In the genomic region with DNA sequence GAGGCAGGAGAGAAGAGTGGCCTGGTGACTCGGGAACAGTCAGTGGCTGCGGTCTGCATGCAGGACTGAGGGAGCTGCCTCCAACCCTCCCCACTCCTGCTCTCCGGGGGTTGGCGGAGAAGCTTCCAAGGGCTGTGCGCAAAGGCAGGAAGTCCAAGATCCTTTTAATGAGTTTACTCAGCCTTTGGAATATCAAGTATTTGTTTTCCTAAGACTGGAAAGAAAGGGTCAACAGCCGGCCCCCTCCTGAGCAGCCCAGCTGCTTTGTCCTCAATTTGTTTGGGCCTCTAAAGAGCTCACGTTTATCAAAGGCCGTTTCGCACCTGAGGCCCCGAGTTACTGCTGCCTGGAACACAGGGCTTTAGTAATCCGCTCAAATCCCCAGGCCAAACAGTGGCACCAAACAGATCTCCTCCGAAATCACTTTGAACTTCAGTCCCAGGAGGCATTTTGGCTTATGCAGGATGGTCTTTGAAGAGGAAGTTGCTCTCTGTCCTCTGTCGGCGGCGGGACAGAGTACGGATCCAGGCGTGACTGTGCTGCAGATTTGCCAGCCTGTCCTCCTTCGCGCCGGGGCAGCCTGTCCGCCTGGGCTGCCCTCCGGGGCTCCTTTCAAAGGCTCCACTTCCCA, we compare ENCODE assay signal across 1 cellular context.
A peak's percentile ranks its signal among the peaks of the same experiment; 100 is the strongest.
TF ChIP-seq lines count a peak whose summit lies in the region.

No MANE protein-coding gene starts in this region.

TF ChIP-seq in HepG2, 621 proteins besides CTCF, POLR2A, EP300 and RAD21 (continued from another document and continues in another):
- TF ChIP-seq, protein P1, sequence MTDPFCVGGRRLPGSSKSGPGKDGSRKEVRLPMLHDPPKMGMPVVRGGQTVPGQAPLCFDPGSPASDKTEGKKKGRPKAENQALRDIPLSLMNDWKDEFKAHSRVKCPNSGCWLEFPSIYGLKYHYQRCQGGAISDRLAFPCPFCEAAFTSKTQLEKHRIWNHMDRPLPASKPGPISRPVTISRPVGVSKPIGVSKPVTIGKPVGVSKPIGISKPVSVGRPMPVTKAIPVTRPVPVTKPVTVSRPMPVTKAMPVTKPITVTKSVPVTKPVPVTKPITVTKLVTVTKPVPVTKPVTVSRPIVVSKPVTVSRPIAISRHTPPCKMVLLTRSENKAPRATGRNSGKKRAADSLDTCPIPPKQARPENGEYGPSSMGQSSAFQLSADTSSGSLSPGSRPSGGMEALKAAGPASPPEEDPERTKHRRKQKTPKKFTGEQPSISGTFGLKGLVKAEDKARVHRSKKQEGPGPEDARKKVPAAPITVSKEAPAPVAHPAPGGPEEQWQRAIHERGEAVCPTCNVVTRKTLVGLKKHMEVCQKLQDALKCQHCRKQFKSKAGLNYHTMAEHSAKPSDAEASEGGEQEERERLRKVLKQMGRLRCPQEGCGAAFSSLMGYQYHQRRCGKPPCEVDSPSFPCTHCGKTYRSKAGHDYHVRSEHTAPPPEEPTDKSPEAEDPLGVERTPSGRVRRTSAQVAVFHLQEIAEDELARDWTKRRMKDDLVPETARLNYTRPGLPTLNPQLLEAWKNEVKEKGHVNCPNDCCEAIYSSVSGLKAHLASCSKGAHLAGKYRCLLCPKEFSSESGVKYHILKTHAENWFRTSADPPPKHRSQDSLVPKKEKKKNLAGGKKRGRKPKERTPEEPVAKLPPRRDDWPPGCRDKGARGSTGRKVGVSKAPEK (CRISPR knock-in tag; IDR thresholded peaks at IDR 0.05; ENCODE audit: borderline replicate concordance), result no peak
- no peak for TF ChIP-seq ZNF431 (CRISPR knock-in tag; IDR thresholded peaks at IDR 0.05; ENCODE audit: borderline replicate concordance, low read depth)
- TF ChIP-seq, protein P2, sequence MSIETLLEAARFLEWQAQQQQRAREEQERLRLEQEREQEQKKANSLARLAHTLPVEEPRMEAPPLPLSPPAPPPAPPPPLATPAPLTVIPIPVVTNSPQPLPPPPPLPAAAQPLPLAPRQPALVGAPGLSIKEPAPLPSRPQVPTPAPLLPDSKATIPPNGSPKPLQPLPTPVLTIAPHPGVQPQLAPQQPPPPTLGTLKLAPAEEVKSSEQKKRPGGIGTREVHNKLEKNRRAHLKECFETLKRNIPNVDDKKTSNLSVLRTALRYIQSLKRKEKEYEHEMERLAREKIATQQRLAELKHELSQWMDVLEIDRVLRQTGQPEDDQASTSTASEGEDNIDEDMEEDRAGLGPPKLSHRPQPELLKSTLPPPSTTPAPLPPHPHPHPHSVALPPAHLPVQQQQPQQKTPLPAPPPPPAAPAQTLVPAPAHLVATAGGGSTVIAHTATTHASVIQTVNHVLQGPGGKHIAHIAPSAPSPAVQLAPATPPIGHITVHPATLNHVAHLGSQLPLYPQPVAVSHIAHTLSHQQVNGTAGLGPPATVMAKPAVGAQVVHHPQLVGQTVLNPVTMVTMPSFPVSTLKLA (IDR thresholded peaks at IDR 0.05), result no peak
- TF ChIP-seq, protein P3, sequence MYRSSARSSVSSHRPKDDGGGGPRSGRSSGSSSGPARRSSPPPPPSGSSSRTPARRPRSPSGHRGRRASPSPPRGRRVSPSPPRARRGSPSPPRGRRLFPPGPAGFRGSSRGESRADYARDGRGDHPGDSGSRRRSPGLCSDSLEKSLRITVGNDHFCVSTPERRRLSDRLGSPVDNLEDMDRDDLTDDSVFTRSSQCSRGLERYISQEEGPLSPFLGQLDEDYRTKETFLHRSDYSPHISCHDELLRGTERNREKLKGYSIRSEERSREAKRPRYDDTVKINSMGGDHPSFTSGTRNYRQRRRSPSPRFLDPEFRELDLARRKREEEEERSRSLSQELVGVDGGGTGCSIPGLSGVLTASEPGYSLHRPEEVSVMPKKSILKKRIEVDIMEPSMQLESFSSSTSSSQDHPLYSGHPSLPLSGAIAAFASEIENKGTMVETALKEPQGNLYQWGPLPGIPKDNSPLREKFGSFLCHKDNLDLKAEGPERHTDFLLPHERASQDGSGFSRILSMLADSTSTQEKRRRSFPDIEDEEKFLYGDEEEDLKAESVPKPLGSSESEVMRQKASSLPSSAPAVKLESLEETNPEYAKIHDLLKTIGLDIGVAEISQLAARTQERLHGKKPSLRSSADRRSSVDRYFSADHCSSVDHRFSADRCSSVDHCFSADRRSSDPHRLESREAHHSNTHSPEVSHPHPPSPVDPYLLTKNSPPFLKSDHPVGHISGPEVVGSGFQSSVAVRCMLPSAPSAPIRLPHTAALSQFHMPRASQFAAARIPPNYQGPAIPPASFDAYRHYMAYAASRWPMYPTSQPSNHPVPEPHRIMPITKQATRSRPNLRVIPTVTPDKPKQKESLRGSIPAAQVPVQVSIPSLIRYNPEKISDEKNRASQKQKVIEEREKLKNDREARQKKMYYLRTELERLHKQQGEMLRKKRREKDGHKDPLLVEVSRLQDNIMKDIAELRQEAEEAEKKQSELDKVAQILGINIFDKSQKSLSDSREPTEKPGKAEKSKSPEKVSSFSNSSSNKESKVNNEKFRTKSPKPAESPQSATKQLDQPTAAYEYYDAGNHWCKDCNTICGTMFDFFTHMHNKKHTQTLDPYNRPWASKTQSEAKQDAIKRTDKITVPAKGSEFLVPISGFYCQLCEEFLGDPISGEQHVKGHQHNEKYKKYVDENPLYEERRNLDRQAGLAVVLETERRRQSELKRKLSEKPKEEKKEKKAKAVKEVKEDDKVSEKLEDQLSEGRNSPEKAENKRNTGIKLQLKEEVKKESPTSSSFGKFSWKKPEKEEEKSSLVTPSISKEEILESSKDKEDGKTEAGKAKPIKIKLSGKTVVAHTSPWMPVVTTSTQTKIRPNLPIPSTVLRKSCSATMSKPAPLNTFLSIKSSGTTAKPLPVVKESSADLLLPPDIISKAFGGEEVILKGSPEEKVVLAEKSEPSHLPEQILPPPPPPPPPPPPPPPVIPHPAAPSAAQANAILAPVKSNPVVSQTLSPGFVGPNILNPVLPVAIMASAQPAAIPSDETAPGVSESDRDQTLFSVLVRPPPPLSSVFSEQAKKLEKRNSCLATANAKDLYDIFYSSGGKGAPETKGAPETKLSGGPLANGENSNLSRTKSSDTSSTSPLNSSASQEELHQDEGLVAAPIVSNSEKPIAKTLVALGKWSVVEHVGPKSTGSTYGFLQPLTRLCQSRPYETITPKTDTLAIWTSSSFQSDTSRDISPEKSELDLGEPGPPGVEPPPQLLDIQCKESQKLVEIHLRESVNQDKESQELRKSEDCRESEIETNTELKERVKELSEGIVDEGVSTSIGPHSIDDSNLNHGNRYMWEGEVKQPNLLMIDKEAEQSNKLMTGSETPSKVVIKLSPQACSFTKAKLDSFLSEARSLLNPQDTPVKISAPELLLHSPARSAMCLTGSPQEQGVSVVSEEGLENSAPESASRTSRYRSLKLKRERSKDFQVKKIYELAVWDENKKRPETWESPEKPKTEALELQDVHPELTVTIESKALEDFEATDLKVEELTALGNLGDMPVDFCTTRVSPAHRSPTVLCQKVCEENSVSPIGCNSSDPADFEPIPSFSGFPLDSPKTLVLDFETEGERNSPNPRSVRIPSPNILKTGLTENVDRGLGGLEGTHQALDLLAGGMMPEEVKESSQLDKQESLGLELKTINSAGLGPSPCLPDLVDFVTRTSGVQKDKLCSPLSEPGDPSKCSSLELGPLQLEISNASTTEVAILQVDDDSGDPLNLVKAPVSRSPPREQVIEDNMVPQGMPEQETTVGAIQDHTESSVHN (CRISPR knock-in tag; IDR thresholded peaks at IDR 0.05), result no peak
- TF ChIP-seq, protein P4, sequence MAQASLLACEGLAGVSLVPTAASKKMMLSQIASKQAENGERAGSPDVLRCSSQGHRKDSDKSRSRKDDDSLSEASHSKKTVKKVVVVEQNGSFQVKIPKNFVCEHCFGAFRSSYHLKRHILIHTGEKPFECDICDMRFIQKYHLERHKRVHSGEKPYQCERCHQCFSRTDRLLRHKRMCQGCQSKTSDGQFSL (CRISPR knock-in tag; IDR thresholded peaks at IDR 0.05), result no peak
- no peak for TF ChIP-seq ZNF589 (CRISPR knock-in tag; conservative IDR thresholded peaks at IDR 0.05)
- TF ChIP-seq, protein P5, sequence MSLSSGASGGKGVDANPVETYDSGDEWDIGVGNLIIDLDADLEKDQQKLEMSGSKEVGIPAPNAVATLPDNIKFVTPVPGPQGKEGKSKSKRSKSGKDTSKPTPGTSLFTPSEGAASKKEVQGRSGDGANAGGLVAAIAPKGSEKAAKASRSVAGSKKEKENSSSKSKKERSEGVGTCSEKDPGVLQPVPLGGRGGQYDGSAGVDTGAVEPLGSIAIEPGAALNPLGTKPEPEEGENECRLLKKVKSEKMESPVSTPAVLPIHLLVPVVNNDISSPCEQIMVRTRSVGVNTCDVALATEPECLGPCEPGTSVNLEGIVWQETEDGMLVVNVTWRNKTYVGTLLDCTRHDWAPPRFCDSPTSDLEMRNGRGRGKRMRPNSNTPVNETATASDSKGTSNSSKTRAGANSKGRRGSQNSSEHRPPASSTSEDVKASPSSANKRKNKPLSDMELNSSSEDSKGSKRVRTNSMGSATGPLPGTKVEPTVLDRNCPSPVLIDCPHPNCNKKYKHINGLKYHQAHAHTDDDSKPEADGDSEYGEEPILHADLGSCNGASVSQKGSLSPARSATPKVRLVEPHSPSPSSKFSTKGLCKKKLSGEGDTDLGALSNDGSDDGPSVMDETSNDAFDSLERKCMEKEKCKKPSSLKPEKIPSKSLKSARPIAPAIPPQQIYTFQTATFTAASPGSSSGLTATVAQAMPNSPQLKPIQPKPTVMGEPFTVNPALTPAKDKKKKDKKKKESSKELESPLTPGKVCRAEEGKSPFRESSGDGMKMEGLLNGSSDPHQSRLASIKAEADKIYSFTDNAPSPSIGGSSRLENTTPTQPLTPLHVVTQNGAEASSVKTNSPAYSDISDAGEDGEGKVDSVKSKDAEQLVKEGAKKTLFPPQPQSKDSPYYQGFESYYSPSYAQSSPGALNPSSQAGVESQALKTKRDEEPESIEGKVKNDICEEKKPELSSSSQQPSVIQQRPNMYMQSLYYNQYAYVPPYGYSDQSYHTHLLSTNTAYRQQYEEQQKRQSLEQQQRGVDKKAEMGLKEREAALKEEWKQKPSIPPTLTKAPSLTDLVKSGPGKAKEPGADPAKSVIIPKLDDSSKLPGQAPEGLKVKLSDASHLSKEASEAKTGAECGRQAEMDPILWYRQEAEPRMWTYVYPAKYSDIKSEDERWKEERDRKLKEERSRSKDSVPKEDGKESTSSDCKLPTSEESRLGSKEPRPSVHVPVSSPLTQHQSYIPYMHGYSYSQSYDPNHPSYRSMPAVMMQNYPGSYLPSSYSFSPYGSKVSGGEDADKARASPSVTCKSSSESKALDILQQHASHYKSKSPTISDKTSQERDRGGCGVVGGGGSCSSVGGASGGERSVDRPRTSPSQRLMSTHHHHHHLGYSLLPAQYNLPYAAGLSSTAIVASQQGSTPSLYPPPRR (CRISPR knock-in tag; IDR thresholded peaks at IDR 0.05; ENCODE audit: borderline replicate concordance), result peak; percentile 96
- peak; percentile 68; the same call in 1 of the 2 replicates for TF ChIP-seq BORCS8-MEF2B (CRISPR knock-in tag; IDR thresholded peaks at IDR 0.05)
- no peak for TF ChIP-seq SAFB2 (CRISPR knock-in tag; IDR thresholded peaks at IDR 0.05; ENCODE audit: borderline replicate concordance, low read depth)
- no peak for TF ChIP-seq RCOR2 (CRISPR knock-in tag; IDR thresholded peaks at IDR 0.05)
- TF ChIP-seq, protein P6, sequence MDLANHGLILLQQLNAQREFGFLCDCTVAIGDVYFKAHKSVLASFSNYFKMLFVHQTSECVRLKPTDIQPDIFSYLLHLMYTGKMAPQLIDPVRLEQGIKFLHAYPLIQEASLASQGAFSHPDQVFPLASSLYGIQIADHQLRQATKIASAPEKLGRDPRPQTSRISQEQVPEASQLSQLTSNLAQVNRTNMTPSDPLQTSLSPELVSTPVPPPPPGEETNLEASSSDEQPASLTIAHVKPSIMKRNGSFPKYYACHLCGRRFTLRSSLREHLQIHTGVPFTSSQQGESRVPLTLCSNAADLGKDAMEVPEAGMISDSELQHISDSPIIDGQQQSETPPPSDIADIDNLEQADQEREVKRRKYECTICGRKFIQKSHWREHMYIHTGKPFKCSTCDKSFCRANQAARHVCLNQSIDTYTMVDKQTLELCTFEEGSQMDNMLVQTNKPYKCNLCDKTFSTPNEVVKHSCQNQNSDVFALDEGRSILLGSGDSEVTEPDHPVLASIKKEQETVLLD (CRISPR knock-in tag; IDR thresholded peaks at IDR 0.05; ENCODE audit: low read depth), result no peak
- TF ChIP-seq SOX6 (IDR thresholded peaks at IDR 0.05), result no peak
- peak; percentile 94 for TF ChIP-seq SOX6 (CRISPR knock-in tag; IDR thresholded peaks at IDR 0.05)
- TF ChIP-seq, protein P7, sequence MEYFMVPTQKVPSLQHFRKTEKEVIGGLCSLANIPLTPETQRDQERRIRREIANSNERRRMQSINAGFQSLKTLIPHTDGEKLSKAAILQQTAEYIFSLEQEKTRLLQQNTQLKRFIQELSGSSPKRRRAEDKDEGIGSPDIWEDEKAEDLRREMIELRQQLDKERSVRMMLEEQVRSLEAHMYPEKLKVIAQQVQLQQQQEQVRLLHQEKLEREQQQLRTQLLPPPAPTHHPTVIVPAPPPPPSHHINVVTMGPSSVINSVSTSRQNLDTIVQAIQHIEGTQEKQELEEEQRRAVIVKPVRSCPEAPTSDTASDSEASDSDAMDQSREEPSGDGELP (IDR thresholded peaks at IDR 0.05; ENCODE audit: borderline replicate concordance, low read depth), result peak; percentile 58
- no peak for TF ChIP-seq KAT2B (IDR thresholded peaks at IDR 0.05; ENCODE audit: borderline replicate concordance, low read depth, low read length)
- TF ChIP-seq REXO4 (CRISPR knock-in tag; IDR thresholded peaks at IDR 0.05; ENCODE audit: borderline replicate concordance), result no peak
- no peak for TF ChIP-seq SMAD1 (CRISPR knock-in tag; IDR thresholded peaks at IDR 0.05; ENCODE audit: borderline replicate concordance, low read depth)
- TF ChIP-seq MATR3 (CRISPR knock-in tag; IDR thresholded peaks at IDR 0.05), result no peak
- TF ChIP-seq, protein P8, sequence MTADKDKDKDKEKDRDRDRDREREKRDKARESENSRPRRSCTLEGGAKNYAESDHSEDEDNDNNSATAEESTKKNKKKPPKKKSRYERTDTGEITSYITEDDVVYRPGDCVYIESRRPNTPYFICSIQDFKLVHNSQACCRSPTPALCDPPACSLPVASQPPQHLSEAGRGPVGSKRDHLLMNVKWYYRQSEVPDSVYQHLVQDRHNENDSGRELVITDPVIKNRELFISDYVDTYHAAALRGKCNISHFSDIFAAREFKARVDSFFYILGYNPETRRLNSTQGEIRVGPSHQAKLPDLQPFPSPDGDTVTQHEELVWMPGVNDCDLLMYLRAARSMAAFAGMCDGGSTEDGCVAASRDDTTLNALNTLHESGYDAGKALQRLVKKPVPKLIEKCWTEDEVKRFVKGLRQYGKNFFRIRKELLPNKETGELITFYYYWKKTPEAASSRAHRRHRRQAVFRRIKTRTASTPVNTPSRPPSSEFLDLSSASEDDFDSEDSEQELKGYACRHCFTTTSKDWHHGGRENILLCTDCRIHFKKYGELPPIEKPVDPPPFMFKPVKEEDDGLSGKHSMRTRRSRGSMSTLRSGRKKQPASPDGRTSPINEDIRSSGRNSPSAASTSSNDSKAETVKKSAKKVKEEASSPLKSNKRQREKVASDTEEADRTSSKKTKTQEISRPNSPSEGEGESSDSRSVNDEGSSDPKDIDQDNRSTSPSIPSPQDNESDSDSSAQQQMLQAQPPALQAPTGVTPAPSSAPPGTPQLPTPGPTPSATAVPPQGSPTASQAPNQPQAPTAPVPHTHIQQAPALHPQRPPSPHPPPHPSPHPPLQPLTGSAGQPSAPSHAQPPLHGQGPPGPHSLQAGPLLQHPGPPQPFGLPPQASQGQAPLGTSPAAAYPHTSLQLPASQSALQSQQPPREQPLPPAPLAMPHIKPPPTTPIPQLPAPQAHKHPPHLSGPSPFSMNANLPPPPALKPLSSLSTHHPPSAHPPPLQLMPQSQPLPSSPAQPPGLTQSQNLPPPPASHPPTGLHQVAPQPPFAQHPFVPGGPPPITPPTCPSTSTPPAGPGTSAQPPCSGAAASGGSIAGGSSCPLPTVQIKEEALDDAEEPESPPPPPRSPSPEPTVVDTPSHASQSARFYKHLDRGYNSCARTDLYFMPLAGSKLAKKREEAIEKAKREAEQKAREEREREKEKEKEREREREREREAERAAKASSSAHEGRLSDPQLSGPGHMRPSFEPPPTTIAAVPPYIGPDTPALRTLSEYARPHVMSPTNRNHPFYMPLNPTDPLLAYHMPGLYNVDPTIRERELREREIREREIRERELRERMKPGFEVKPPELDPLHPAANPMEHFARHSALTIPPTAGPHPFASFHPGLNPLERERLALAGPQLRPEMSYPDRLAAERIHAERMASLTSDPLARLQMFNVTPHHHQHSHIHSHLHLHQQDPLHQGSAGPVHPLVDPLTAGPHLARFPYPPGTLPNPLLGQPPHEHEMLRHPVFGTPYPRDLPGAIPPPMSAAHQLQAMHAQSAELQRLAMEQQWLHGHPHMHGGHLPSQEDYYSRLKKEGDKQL (CRISPR knock-in tag; IDR thresholded peaks at IDR 0.05; ENCODE audit: low read depth), result peak; percentile 80; the same call in 1 of the 2 replicates
- TF ChIP-seq HNF4A (CRISPR knock-in tag; IDR thresholded peaks at IDR 0.05), result peak; percentile 81
